8 cellular contexts compared by ENCODE assay signal in the genomic region with DNA sequence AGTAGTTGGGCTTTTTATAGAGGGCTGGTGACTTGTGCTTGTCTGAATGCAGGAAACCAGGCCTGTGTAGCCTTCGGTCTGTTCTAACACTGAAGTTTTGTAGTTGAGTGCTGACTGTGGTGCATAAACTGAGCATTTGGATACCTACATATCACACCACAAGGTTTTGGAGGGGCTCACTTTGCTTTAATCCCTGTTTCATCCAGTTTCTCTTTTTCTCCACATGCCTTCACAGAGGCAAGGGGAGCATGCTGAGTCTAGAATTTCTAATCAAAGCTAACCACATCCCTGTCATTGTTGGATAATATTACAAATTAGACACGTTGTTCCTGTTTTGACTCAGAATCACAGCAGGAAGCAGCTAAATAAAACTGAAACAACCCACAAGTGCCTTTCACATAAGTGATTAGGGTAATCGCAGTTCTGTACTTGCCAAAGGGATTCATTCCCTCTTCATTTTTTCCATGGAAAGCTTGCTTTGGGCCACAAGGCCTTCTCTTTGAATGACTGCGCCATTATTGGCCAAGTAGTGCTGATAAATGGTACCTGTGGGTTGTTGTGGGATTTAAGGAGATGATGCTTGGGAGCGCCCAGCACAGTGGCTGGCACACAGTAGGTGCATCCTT. TPM values are rescaled to one million over a fixed set of nuclear protein-coding genes. Genes with fewer than 3 reads are reported as not detected.
A peak's percentile ranks its signal among the peaks of the same experiment; 100 is the strongest.
DNase-seq lines count a peak whose midpoint lies in the region; ATAC-seq and TF ChIP-seq lines count a peak whose summit lies in the region.

No MANE protein-coding gene starts in this region.

- H3K9me3 Mint-ChIP-seq in H9, result no peaks in the 10 kb centered on the region

- no peak overlapping the region for H4K8ac ChIP-seq in H9 (replicated peaks; ENCODE audit: insufficient read length, low read depth, low read length)

- H3K27me3 ChIP-seq in BLaER1 treated with 17β-estradiol and CSF1 and Interleukin-3, amounts not matched to agents 10 nM and 100 nM, result no peaks in the 10 kb centered on the region
- H3K27me3 ChIP-seq in tibial artery (no peaks in the 10 kb centered on the region), H9 (ENCODE audit: insufficient read depth, low read length) (no peaks in the 10 kb centered on the region)

- H3K4me3 Mint-ChIP-seq in H9, result no peak overlapping the region

- H4K91ac ChIP-seq in H9 (ENCODE audit: insufficient read length, low read depth, low read length), result no peak overlapping the region

- no peak overlapping the region for H2AFZ ChIP-seq in H9 (ENCODE audit: low read length)

- H3T11ph ChIP-seq in H9 (ENCODE audit: low read length), result no peak overlapping the region

- no peaks in the 10 kb centered on the region for H3K79me2 ChIP-seq in H9 (ENCODE audit: insufficient read depth, low read length)

- DNase-seq in RPMI7951 (ENCODE audit: low read depth), result peak; percentile 91
- peak; percentile 75 for DNase-seq in epithelial cell of esophagus (ENCODE audit: low read depth)
- DNase-seq in tibial artery, result no peak
- no peak for DNase-seq in NCI-H1092 treated with DMSO at 0.1 percent for 48 hours (lab: John Stamatoyannopoulos, UW)
- no peak for DNase-seq in COLO829 (ENCODE audit: low spot score)
- no peak for DNase-seq in H9

- no peak for TF ChIP-seq CTCF in epithelial cell of esophagus (IDR thresholded peaks at IDR 0.05; ENCODE audit: insufficient read depth, low read depth, low read length, missing control alignments)
- TF ChIP-seq CTCF in tibial artery (IDR thresholded peaks at IDR 0.05), result no peak
- no peak for TF ChIP-seq CTCF in H9 (conservative IDR thresholded peaks at IDR 0.05)

- peak overlapping the region in 10 of 11 experiments; percentile 3 to 67 (median 52); a peak in 17 of 22 replicates for H3K9ac ChIP-seq in BLaER1 treated with 17β-estradiol and CSF1 and Interleukin-3, amounts not matched to agents 10 nM and 100 nM
- no peak overlapping the region for H3K9ac ChIP-seq in H9 (ENCODE audit: extremely low read depth, insufficient read length, low read length)

- H2BK20ac ChIP-seq in H9 (ENCODE audit: low read depth, low read length, poor library complexity, severe bottlenecking), result no peak overlapping the region

- H3K4me2 ChIP-seq in BLaER1 treated with 17β-estradiol and CSF1 and Interleukin-3, amounts not matched to agents 10 nM and 100 nM, result peak overlapping the region; percentile 83 to 93 (median 90)
- no peak overlapping the region for H3K4me2 ChIP-seq in H9 (ENCODE audit: insufficient read depth, insufficient read length, low read length)

- ATAC-seq in GM21619 (IDR thresholded peaks at IDR 0.05; ENCODE audit: unreplicated experiment), result peak; percentile 28

- intact Hi-C loops in tibial artery (cut with DNase I; ENCODE audit: low total_unique reads), result no loop called here

- peaks cover 0 to 92% (median 7%) of the 10 kb centered on the region in 11 experiments; a peak in 8 of 22 replicates for H4K20me1 ChIP-seq in BLaER1 treated with 17β-estradiol and CSF1 and Interleukin-3, amounts not matched to agents 10 nM and 100 nM
- no peaks in the 10 kb centered on the region for H4K20me1 ChIP-seq in H9 (ENCODE audit: control insufficient read depth, insufficient read depth, insufficient read length)

- peak overlapping the region in 1 of 3 experiments; percentile 8; a peak in 1 of 7 replicates for H3K27ac Mint-ChIP-seq in H9

- peak overlapping the region in 8 of 10 experiments; percentile 15 to 48 (median 21); a peak in 6 of 20 replicates for H3K4me3 ChIP-seq in BLaER1 treated with 17β-estradiol and CSF1 and Interleukin-3, amounts not matched to agents 10 nM and 100 nM
- H3K4me3 ChIP-seq in epithelial cell of esophagus (ENCODE audit: low read length) (no peak overlapping the region), tibial artery (no peak overlapping the region)

- H2BK5ac ChIP-seq in H9 (ENCODE audit: insufficient read length, low read length), result no peak overlapping the region

- H3K56ac ChIP-seq in H9 (ENCODE audit: insufficient read length, low read depth, low read length), result no peak overlapping the region

- H3K27me3 Mint-ChIP-seq in H9 (ENCODE audit: low read depth), result no peaks in the 10 kb centered on the region

- H3K79me1 ChIP-seq in H9 (ENCODE audit: insufficient read depth, low read depth, low read length, poor library complexity, severe bottlenecking), result no peaks in the 10 kb centered on the region

- H3K4ac ChIP-seq in H9 (ENCODE audit: low read depth, low read length), result no peak overlapping the region

- H2BK120ac ChIP-seq in H9 (ENCODE audit: low read depth, low read length, poor library complexity, severe bottlenecking), result no peak overlapping the region

- H3K27ac ChIP-seq in BLaER1 treated with 17β-estradiol and CSF1 and Interleukin-3, amounts not matched to agents 10 nM and 100 nM, result peak overlapping the region in 10 of 11 experiments; percentile 18 to 94 (median 80); a peak in 20 of 22 replicates
- H3K27ac ChIP-seq in tibial artery (peak overlapping the region; percentile 11 to 74), H9 (ENCODE audit: insufficient read length, low read depth, low read length) (no peak overlapping the region)

- H2BK15ac ChIP-seq in H9 (ENCODE audit: low read depth, low read length), result no peak overlapping the region

- H3K23ac ChIP-seq in H9 (ENCODE audit: insufficient read length, low read depth, low read length), result no peak overlapping the region

- peaks cover 25 to 53% (median 31%) of the 10 kb centered on the region in 3 experiments; a peak in 6 of 7 replicates for H3K36me3 Mint-ChIP-seq in H9 (ENCODE audit: insufficient read depth in 1 of 3, low read depth in 3 of 3)

- H3K36me3 ChIP-seq in BLaER1 treated with 17β-estradiol and CSF1 and Interleukin-3, amounts not matched to agents 10 nM and 100 nM, result peaks cover 70 to 90% (median 82%) of the 10 kb centered on the region in 11 experiments
- H3K36me3 ChIP-seq in tibial artery, result peaks cover 63 to 73% (median 69%) of the 10 kb centered on the region in 3 donors

- H2BK12ac ChIP-seq in H9 (ENCODE audit: insufficient read length, low read depth, low read length), result no peak overlapping the region

- H3K4me1 ChIP-seq in BLaER1 treated with 17β-estradiol and CSF1 and Interleukin-3, amounts not matched to agents 10 nM and 100 nM, result peaks cover 97 to 100% (median 100%) of the 10 kb centered on the region in 10 experiments
- H3K4me1 ChIP-seq in tibial artery (peaks cover 0 to 64% (median 39%) of the 10 kb centered on the region in 4 donors), H9 (ENCODE audit: insufficient read depth, low read length) (peaks cover 17% of the 10 kb centered on the region)

- no peak overlapping the region for H3K14ac ChIP-seq in H9 (ENCODE audit: insufficient read depth, low read length)

- H3K9me3 ChIP-seq in BLaER1 treated with 17β-estradiol and CSF1 and Interleukin-3, amounts not matched to agents 10 nM and 100 nM (replicated peaks in 1 of 11), result peaks cover 0 to 9% (median 0%) of the 10 kb centered on the region in 11 experiments; a peak in 5 of 22 replicates
- no peaks in the 10 kb centered on the region for H3K9me3 ChIP-seq in tibial artery
- no peaks in the 10 kb centered on the region for H3K9me3 ChIP-seq in H9 (ENCODE audit: control insufficient read depth, low read depth, low read length)

- no CpG with 5 or more reads among the region's 5 CpGs for WGBS in H9 (ENCODE audit: extremely low coverage, insufficient read length, low lambda C conversion rate)

- H3K4me1 Mint-ChIP-seq in H9, result peaks cover 26 to 28% of the 10 kb centered on the region in 2 experiments

- H4K5ac ChIP-seq in H9 (ENCODE audit: insufficient read length, low read depth, low read length), result no peak overlapping the region

- no peak overlapping the region for H3K18ac ChIP-seq in H9 (ENCODE audit: insufficient read length, low read depth, low read length)

- H3K23me2 ChIP-seq in H9 (ENCODE audit: insufficient read length, low read depth, low read length, poor library complexity, severe bottlenecking), result no peaks in the 10 kb centered on the region

- H2AK5ac ChIP-seq in H9 (ENCODE audit: insufficient read length, low read length), result no peak overlapping the region

RNA-seq across cellular contexts. Expression of a gene that starts 48.9 kb away (rescaled TPM):
- total RNA-seq in RPMI7951 (2014; rRNA removed; shearing (Covaris generic)), result 121 and 132 TPM in 2 replicates
- 9.6 and 10.6 TPM in 2 replicates for total RNA-seq in H9 (2021)

Comparison
In these comparisons a context has a peak if more than half of its experiments do, and no peak if none do; other contexts are left out.
1. H3K4me3 ChIP-seq: peak in BLaER1 treated with 17β-estradiol and CSF1 and Interleukin-3, amounts not matched to agents 10 nM and 100 nM (8 of 10); none in epithelial cell of esophagus (single experiment) and tibial artery (0 of 2).
2. DNase-seq: peak in RPMI7951 (single experiment) and epithelial cell of esophagus (single experiment); none in tibial artery (0 of 2), NCI-H1092 treated with DMSO at 0.1 percent for 48 hours (single experiment), COLO829 (single experiment) and H9 (single experiment).
3. RNA of a gene that starts 48.9 kb away (total RNA-seq): 121 to 132 TPM in RPMI7951; 9.6 to 10.6 TPM in H9; every median in the first group is over 10 times any median in the second.